9 cellular contexts compared by ENCODE assay signal in genomic region chr16:90027611-90028010, GRCh38. TPM values are rescaled to one million over a fixed set of nuclear protein-coding genes. Genes with fewer than 3 reads are reported as not detected.
"Had no signal": no experiment of that assay in that cellular context is flagged by ENCODE, and none has a peak within 500 bp of the region (broad histone marks: within the 10 kb centered on the region; RNA-seq: fewer than 3 reads in every experiment).

No MANE protein-coding gene starts in this region.

- H3K9me3 ChIP-seq: HAP-1 had no signal

- FAIRE-seq: H1, H54, K562 had no signal

- DNase-seq: IMR-90, KG1 had no signal

- H3K4me3 ChIP-seq: GM23338, HAP-1, K562 had no signal

- H3K4me3 Mint-ChIP-seq: GM23338 had no signal

- H3K4me2 ChIP-seq: GM23338 had no signal

- ATAC-seq: GM23338, K562 had no signal

- H3K4me1 Mint-ChIP-seq: GM23338 had no signal

- H3K9me3 Mint-ChIP-seq: GM23338 had no signal

- H3K27ac Mint-ChIP-seq: GM23338 had no signal

- H2AFZ ChIP-seq: GM23338 had no signal

- H3K27ac ChIP-seq: HL-60 had no signal

RNA-seq across cellular contexts. Expression of gene PRDM7, which starts 49.5 kb away (rescaled TPM):
- total RNA-seq: GM23338, H1, HT1080, IMR-90, K562 had no signal
- polyA plus RNA-seq: IMR-90, K562 had no signal
